ENCODE assay signal across 8 cellular contexts in genomic region chr5:98770158-98770910, GRCh38. TPM values are rescaled to one million over a fixed set of nuclear protein-coding genes. Genes with fewer than 3 reads are reported as not detected.
DNase-seq lines count a peak whose midpoint lies in the region; ATAC-seq and TF ChIP-seq lines count a peak whose summit lies in the region.

No MANE protein-coding gene starts in this region.

- peaks cover 28% of the 10 kb centered on the region for H3K79me2 ChIP-seq in neural cell (replicated peaks; ENCODE audit: insufficient read depth, low read length)

- peak overlapping the region; percentile 61 for H2AFZ ChIP-seq in neural cell (ENCODE audit: low read depth, low read length)

- DNase-seq in NCI-H510A treated with DMSO at 0.1 percent for 48 hours (lab: John Stamatoyannopoulos, UW) (peak; percentile 38), NCI-H510A (lab: John Stamatoyannopoulos, UW) (no peak), NCI-H2171 treated with DMSO at 0.1 percent for 48 hours (lab: John Stamatoyannopoulos, UW) (peak; percentile 2), fibroblast of peridontal ligament (ENCODE audit: extremely low read depth) (peak; percentile 82)
- DNase-seq in activated CD8-positive, alpha-beta memory T cell treated with anti-CD3 and anti-CD28 coated beads, Interleukin-2, amount 50 U/mL, for 48 hours = peak; percentile 62

- no peaks in the 10 kb centered on the region for H3K9me2 ChIP-seq in neural cell (ENCODE audit: insufficient read depth, low read length)

- peaks cover 9% of the 10 kb centered on the region for H3F3A ChIP-seq in neural cell (ENCODE audit: insufficient read depth, low read length, poor library complexity, severe bottlenecking)

- no peak for ATAC-seq in HG03432 (IDR thresholded peaks at IDR 0.05; ENCODE audit: unreplicated experiment)
- ATAC-seq in GM19455 (IDR thresholded peaks at IDR 0.05; ENCODE audit: unreplicated experiment) = no peak

- no peak for TF ChIP-seq EP300 in neural cell (conservative IDR thresholded peaks at IDR 0.05; ENCODE audit: poor library complexity, severe bottlenecking)

- H4K20me1 ChIP-seq in neural cell (ENCODE audit: insufficient read depth) = peaks cover 14% of the 10 kb centered on the region

- H3K27ac ChIP-seq in neural cell (ENCODE audit: low read length) = peak overlapping the region; percentile 73

- no peaks in the 10 kb centered on the region for H3K9me3 ChIP-seq in neural cell (ENCODE audit: low read length)

- no peaks in the 10 kb centered on the region for H3K27me3 ChIP-seq in neural cell (ENCODE audit: insufficient read depth, low read depth, low read length)

- H3K9ac ChIP-seq in neural cell (ENCODE audit: low read length) = peak overlapping the region; percentile 78

- peak overlapping the region; percentile 90 for H3K4me3 ChIP-seq in neural cell (ENCODE audit: low read length)

- H3K36me3 ChIP-seq in neural cell (ENCODE audit: insufficient read depth, low read length) = no peaks in the 10 kb centered on the region

- no peak for TF ChIP-seq CTCF in neural cell (IDR thresholded peaks at IDR 0.05; ENCODE audit: poor library complexity, severe bottlenecking)

- H3K4me2 ChIP-seq in neural cell (ENCODE audit: low read length) = peak overlapping the region; percentile 87

- no peak for TF ChIP-seq RAD21 in neural cell (conservative IDR thresholded peaks at IDR 0.05)

TF ChIP-seq in neural cell, 6 proteins besides CTCF, POLR2A, EP300 and RAD21:
- TF ChIP-seq REST (IDR thresholded peaks at IDR 0.05; ENCODE audit: borderline replicate concordance) (no peak), SMC3 (conservative IDR thresholded peaks at IDR 0.05; ENCODE audit: poor library complexity) (no peak), POLR2AphosphoS5 (IDR thresholded peaks at IDR 0.05) (no peak), TAF1 (IDR thresholded peaks at IDR 0.05; ENCODE audit: low read depth) (no peak), EZH2 (IDR thresholded peaks at IDR 0.05; ENCODE audit: borderline replicate concordance, insufficient read depth, low read length, poor library complexity, severe bottlenecking) (no peak), MXI1 (conservative IDR thresholded peaks at IDR 0.05; ENCODE audit: poor library complexity, severe bottlenecking) (no peak)
TF ChIP-seq in neural cell: peak in this region for 0.

RNA-seq across cellular contexts. Expression of gene RGMB, which starts 3.1 kb away (rescaled TPM):
- polyA plus RNA-seq in neural cell = 58.4 and 61.7 TPM in 2 replicates
- polyA minus RNA-seq in neural cell = 110 and 121 TPM in 2 replicates
